Comparison of ENCODE assay signal across 26 cellular contexts in genomic region chr22:43892183-43892894, GRCh38. TPM values are rescaled to one million over a fixed set of nuclear protein-coding genes. Genes with fewer than 3 reads are reported as not detected.
DNase-seq lines count a peak whose midpoint lies in the region; ATAC-seq, FAIRE-seq and TF ChIP-seq lines count a peak whose summit lies in the region.
"Had no signal": no experiment of that assay in that cellular context is flagged by ENCODE, and none has a peak within 500 bp of the region (broad histone marks: within the 10 kb centered on the region; RNA-seq: fewer than 3 reads in every experiment).

No MANE protein-coding gene starts in this region.

- H4K20me1 ChIP-seq in MM.1S (ENCODE audit: insufficient read depth, low read length): no peaks in the 10 kb centered on the region

- no peak for FAIRE-seq in kidney (lab: Jason Lieb, UNC)
- FAIRE-seq: endometrium had no signal

- no peaks in the 10 kb centered on the region for H3K4me1 ChIP-seq in ectodermal cell (ENCODE audit: control insufficient read depth, insufficient read depth, low read length)
- H3K4me1 ChIP-seq in kidney (ENCODE audit: control insufficient read depth in 1 of 2, insufficient read depth in 1 of 2, low read depth in 1 of 2, low read length in 2 of 2): peaks cover 0 to 2% of the 10 kb centered on the region in 2 donors
- no peaks in the 10 kb centered on the region for H3K4me1 ChIP-seq in upper lobe of right lung
- H3K4me1 ChIP-seq in MM.1S (ENCODE audit: low read length): no peaks in the 10 kb centered on the region
- H3K4me1 ChIP-seq: thyroid gland had no signal

- TF ChIP-seq CTCF in kidney (IDR thresholded peaks at IDR 0.05; ENCODE audit: borderline replicate concordance, extremely low read depth, insufficient read depth) (no peak), upper lobe of right lung (IDR thresholded peaks at IDR 0.05) (no peak), MM.1S (IDR thresholded peaks at IDR 0.05; ENCODE audit: low read length) (no peak)

- H3K4me2 ChIP-seq in MM.1S (ENCODE audit: low read depth, low read length): no peak overlapping the region

- H3K27me3 ChIP-seq in ectodermal cell (ENCODE audit: control insufficient read depth, insufficient read depth, low read length, poor library complexity, severe bottlenecking): peaks cover 47% of the 10 kb centered on the region
- peaks cover 51% of the 10 kb centered on the region for H3K27me3 ChIP-seq in upper lobe of right lung
- H3K27me3 ChIP-seq in MM.1S (replicated peaks; ENCODE audit: insufficient read depth, low read length): peaks cover 90% of the 10 kb centered on the region

- WGBS in ectodermal cell, 2 experiments: 59 to 65% methylated on average over 15 of the region's 15 CpGs

- H3K9ac ChIP-seq in kidney (ENCODE audit: low read length in 2 of 2) (no peak overlapping the region), MM.1S (ENCODE audit: low read length) (no peak overlapping the region)

- no peaks in the 10 kb centered on the region for H3K9me3 ChIP-seq in ectodermal cell (ENCODE audit: control insufficient read depth, low read length)
- no peaks in the 10 kb centered on the region for H3K9me3 ChIP-seq in kidney (ENCODE audit: control insufficient read depth in 1 of 2, low read length in 2 of 2)
- no peaks in the 10 kb centered on the region for H3K9me3 ChIP-seq in upper lobe of right lung
- no peaks in the 10 kb centered on the region for H3K9me3 ChIP-seq in MM.1S (replicated peaks; ENCODE audit: insufficient read depth, low read length)
- H3K9me3 ChIP-seq: thyroid gland had no signal

- H3K9me2 ChIP-seq in MM.1S (replicated peaks; ENCODE audit: insufficient read depth, low read length): no peaks in the 10 kb centered on the region

- no peak overlapping the region for H2AFZ ChIP-seq in MM.1S (ENCODE audit: low read length)

- H3K4me3 ChIP-seq in ectodermal cell (ENCODE audit: insufficient read depth, low read depth, low read length): peak overlapping the region; percentile 13
- H3K4me3 ChIP-seq in kidney (ENCODE audit: low read length in 2 of 2): no peak overlapping the region
- no peak overlapping the region for H3K4me3 ChIP-seq in upper lobe of right lung
- H3K4me3 ChIP-seq in MM.1S (ENCODE audit: low read length): no peak overlapping the region
- H3K4me3 ChIP-seq: thyroid gland had no signal

- intact Hi-C loops in kidney (cut with DNase I): no loop called here
- intact Hi-C loops in upper lobe of right lung (cut with DNase I): no loop called here

- no peak for ATAC-seq in upper lobe of right lung
- ATAC-seq: CD8-positive, alpha-beta T cell; right cardiac atrium had no signal

- H3K27ac ChIP-seq in ectodermal cell (ENCODE audit: insufficient read depth, low read depth, low read length, poor library complexity, severe bottlenecking) (no peak overlapping the region), kidney (ENCODE audit: low read depth in 2 of 2, low read length in 2 of 2) (no peak overlapping the region), upper lobe of right lung (no peak overlapping the region), MM.1S (ENCODE audit: low read length) (no peak overlapping the region)
- H3K27ac ChIP-seq: 22Rv1, thyroid gland, WERI-Rb-1 had no signal

- DNase-seq in DMS53 (lab: John Stamatoyannopoulos, UW): peak; percentile 21
- DNase-seq in DMS53 treated with DMSO at 0.1 percent for 48 hours (lab: John Stamatoyannopoulos, UW; ENCODE audit: unreplicated experiment): no peak
- peak; percentile 2 for DNase-seq in kidney
- peak; percentile 38 for DNase-seq in upper lobe of right lung
- no peak for DNase-seq in UCSD-AML1 (lab: John Stamatoyannopoulos, UW; ENCODE audit: unreplicated experiment)
- DNase-seq in superior temporal gyrus (ENCODE audit: extremely low spot score): no peak
- no peak for DNase-seq in MM.1S
- DNase-seq: activated CD4-positive, alpha-beta T cell treated with anti-CD3 and anti-CD28 coated beads, Interleukin-2, amount 10 ng/mL, durations not matched to agents 7 days and 5 days; activated naive CD4-positive, alpha-beta T cell; CD8-positive, alpha-beta T cell; cortex of kidney; DMS153; GF-D8; NCI-H1092; NCI-H226; right cardiac atrium; SHP77; thyroid gland; WERI-Rb-1 had no signal

- no peaks in the 10 kb centered on the region for H3F3A ChIP-seq in MM.1S (ENCODE audit: insufficient read depth, low read length)

- H3K36me3 ChIP-seq in ectodermal cell (ENCODE audit: control insufficient read depth, insufficient read depth, low read length) (no peaks in the 10 kb centered on the region), kidney (ENCODE audit: control insufficient read depth in 1 of 2, insufficient read depth in 2 of 2, low read length in 2 of 2) (no peaks in the 10 kb centered on the region), upper lobe of right lung (no peaks in the 10 kb centered on the region), MM.1S (replicated peaks; ENCODE audit: insufficient read depth, low read length) (no peaks in the 10 kb centered on the region)
- H3K36me3 ChIP-seq: thyroid gland, WERI-Rb-1 had no signal

- H3K79me2 ChIP-seq in MM.1S (ENCODE audit: low read length): no peaks in the 10 kb centered on the region

RNA-seq across cellular contexts. Expression of gene PNPLA5, which starts 0.5 kb away (rescaled TPM):
- polyA plus RNA-seq in ectodermal cell (2013, experiment 1 of 4): 0.15 TPM
- 0.09 TPM for polyA plus RNA-seq in ectodermal cell (2013, experiment 2 of 4)
- not detected for polyA plus RNA-seq in ectodermal cell (2013, experiment 3 of 4)
- not detected for polyA plus RNA-seq in ectodermal cell (2013, experiment 4 of 4)
- total RNA-seq in kidney: not detected
- polyA plus RNA-seq in kidney (ENCODE audit: insufficient read depth, low read depth, low replicate concordance): not detected
- not detected for total RNA-seq in upper lobe of right lung
- total RNA-seq: activated CD4-positive, alpha-beta T cell treated with anti-CD3 and anti-CD28 coated beads, Interleukin-2, amount 10 ng/mL, durations not matched to agents 7 days and 5 days; CD8-positive, alpha-beta T cell; H4; mesenteric fat pad; occipital lobe; right cardiac atrium; thyroid gland had no signal
- polyA plus RNA-seq: right cardiac atrium had no signal

RNA-seq across cellular contexts. Expression of gene SULT4A1, which starts 30.0 kb away (rescaled TPM):
- 14.8 TPM for polyA plus RNA-seq in ectodermal cell (2013, experiment 1 of 4)
- polyA plus RNA-seq in ectodermal cell (2013, experiment 2 of 4): 13.7 TPM
- polyA plus RNA-seq in ectodermal cell (2013, experiment 3 of 4): 13.2 TPM
- polyA plus RNA-seq in ectodermal cell (2013, experiment 4 of 4): 15.5 TPM
- total RNA-seq in kidney: 0.57 TPM
- polyA plus RNA-seq in kidney (ENCODE audit: insufficient read depth, low read depth, low replicate concordance): 0.52 TPM
- not detected for total RNA-seq in upper lobe of right lung
- total RNA-seq: activated CD4-positive, alpha-beta T cell treated with anti-CD3 and anti-CD28 coated beads, Interleukin-2, amount 10 ng/mL, durations not matched to agents 7 days and 5 days; CD8-positive, alpha-beta T cell; OCI-LY7; thyroid gland had no signal

RNA-seq across cellular contexts. Expression of gene PNPLA3, which starts 31.3 kb away (rescaled TPM):
- 8.6 TPM for polyA plus RNA-seq in ectodermal cell (2013, experiment 1 of 4)
- polyA plus RNA-seq in ectodermal cell (2013, experiment 2 of 4): 7.0 TPM
- polyA plus RNA-seq in ectodermal cell (2013, experiment 3 of 4): 6.1 TPM
- polyA plus RNA-seq in ectodermal cell (2013, experiment 4 of 4): 4.9 TPM
- total RNA-seq in kidney (0.54 TPM), upper lobe of right lung (3.7 TPM)
- polyA plus RNA-seq in kidney (ENCODE audit: insufficient read depth, low read depth, low replicate concordance): 1.2 TPM
- total RNA-seq: activated CD4-positive, alpha-beta T cell treated with anti-CD3 and anti-CD28 coated beads, Interleukin-2, amount 10 ng/mL, durations not matched to agents 7 days and 5 days; CD8-positive, alpha-beta T cell; OCI-LY7 had no signal

Comparison
In these comparisons a context has a peak if more than half of its experiments do, and no peak if none do; other contexts are left out.
1. DNase-seq: peak in DMS53 (single experiment), kidney (single experiment) and upper lobe of right lung (single experiment); none in DMS53 treated with DMSO at 0.1 percent for 48 hours (single experiment), UCSD-AML1 (single experiment), superior temporal gyrus (single experiment) and MM.1S (single experiment).